Comparison of ENCODE assay signal across 9 cellular contexts in the genomic region with DNA sequence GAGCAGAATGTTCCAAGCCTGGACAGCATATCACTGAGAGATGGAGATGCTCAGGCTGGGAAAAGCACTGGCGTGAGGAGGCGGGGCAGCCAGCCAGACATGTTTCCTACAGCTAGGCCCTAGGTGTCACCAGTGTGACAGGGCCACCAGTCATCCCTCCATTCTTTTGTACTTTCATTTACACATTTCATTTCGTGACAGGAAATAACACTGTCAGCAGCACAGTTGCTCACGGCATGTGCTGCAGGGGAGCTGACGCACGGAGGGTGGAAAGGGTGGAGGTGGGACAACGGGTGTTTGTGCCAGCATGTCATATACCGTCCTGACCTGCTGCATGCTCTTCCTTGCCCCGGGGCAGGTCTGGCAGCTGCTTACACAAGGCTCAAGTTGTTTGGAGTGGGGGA. TPM values are rescaled to one million over a fixed set of nuclear protein-coding genes. Genes with fewer than 3 reads are reported as not detected.
DNase-seq lines count a peak whose midpoint lies in the region; ATAC-seq, FAIRE-seq and TF ChIP-seq lines count a peak whose summit lies in the region.
"Had no signal": no experiment of that assay in that cellular context is flagged by ENCODE, and none has a peak within 500 bp of the region (broad histone marks: within the 10 kb centered on the region; RNA-seq: fewer than 3 reads in every experiment).

No MANE protein-coding gene starts in this region.

- H3K9me3 ChIP-seq in small intestine (ENCODE audit: control insufficient read depth, low read depth), result no peaks in the 10 kb centered on the region
- no peaks in the 10 kb centered on the region for H3K9me3 ChIP-seq in MG63

- H3K27me3 Mint-ChIP-seq in activated naive CD8-positive, alpha-beta T cell treated with anti-CD3 and anti-CD28 coated beads, Interleukin-2, amount 50 U/mL, for 24 hours, result no peaks in the 10 kb centered on the region
- H3K27me3 Mint-ChIP-seq: brain had no signal

- peak overlapping the region; percentile 66 for H3K4me3 Mint-ChIP-seq in activated naive CD8-positive, alpha-beta T cell treated with anti-CD3 and anti-CD28 coated beads, Interleukin-2, amount 50 U/mL, for 24 hours
- H3K4me3 Mint-ChIP-seq: brain had no signal

- peaks cover 60% of the 10 kb centered on the region for H3K4me1 Mint-ChIP-seq in activated naive CD8-positive, alpha-beta T cell treated with anti-CD3 and anti-CD28 coated beads, Interleukin-2, amount 50 U/mL, for 24 hours

- H3K36me3 ChIP-seq in small intestine (ENCODE audit: control insufficient read depth in 2 of 2, insufficient read depth in 2 of 2, low read length in 2 of 2), result no peaks in the 10 kb centered on the region
- H3K36me3 ChIP-seq in MG63, result no peaks in the 10 kb centered on the region

- H3K27ac ChIP-seq in small intestine (ENCODE audit: low read depth in 1 of 2, low read length in 1 of 2), result peak overlapping the region; percentile 75 to 81

- no peak for TF ChIP-seq CTCF in D721Med (IDR thresholded peaks at IDR 0.05; ENCODE audit: insufficient read depth, missing control alignments)

- H3K36me3 Mint-ChIP-seq in activated naive CD8-positive, alpha-beta T cell treated with anti-CD3 and anti-CD28 coated beads, Interleukin-2, amount 50 U/mL, for 24 hours (ENCODE audit: low read depth), result peaks cover 7% of the 10 kb centered on the region
- H3K36me3 Mint-ChIP-seq: brain had no signal

- no peaks in the 10 kb centered on the region for H3K4me1 ChIP-seq in small intestine (ENCODE audit: control insufficient read depth in 2 of 2, insufficient read depth in 1 of 2, low read depth in 1 of 2, low read length in 1 of 2)

- DNase-seq in NCI-H1417 (lab: John Stamatoyannopoulos, UW) (peak in 2 of 3 experiments; percentile 67 to 82), NCI-H1417 treated with DMSO at 0.1 percent for 48 hours (lab: John Stamatoyannopoulos, UW) (no peak), T-helper 1 cell (peak; percentile 63 to 97 (median 77)), small intestine (peak; percentile 69), D721Med (ENCODE audit: insufficient read length, low spot score) (no peak), MG63 (no peak)
- DNase-seq in activated naive CD8-positive, alpha-beta T cell treated with anti-CD3 and anti-CD28 coated beads, Interleukin-2, amount 50 U/mL, for 24 hours, result peak; percentile 78

- H3K9me3 Mint-ChIP-seq in activated naive CD8-positive, alpha-beta T cell treated with anti-CD3 and anti-CD28 coated beads, Interleukin-2, amount 50 U/mL, for 24 hours, result peaks cover 6% of the 10 kb centered on the region

- FAIRE-seq in small intestine (lab: Jason Lieb, UNC), result no peak
- no peak for FAIRE-seq in D721Med (lab: Jason Lieb, UNC)

- peak; percentile 80 for ATAC-seq in HG03039 (IDR thresholded peaks at IDR 0.05; ENCODE audit: unreplicated experiment)
- ATAC-seq in activated naive CD8-positive, alpha-beta T cell treated with anti-CD3 and anti-CD28 coated beads, Interleukin-2, amount 50 U/mL, for 24 hours, result peak; percentile 95

- 45 to 55% (median 49%) methylated on average over 9 of the region's 9 CpGs for WGBS in small intestine, 3 donors

- peak overlapping the region; percentile 98 for H3K27ac Mint-ChIP-seq in activated naive CD8-positive, alpha-beta T cell treated with anti-CD3 and anti-CD28 coated beads, Interleukin-2, amount 50 U/mL, for 24 hours

- H3K27me3 ChIP-seq in small intestine (ENCODE audit: control insufficient read depth in 2 of 2, insufficient read depth in 2 of 2, low read length in 2 of 2) (no peaks in the 10 kb centered on the region), MG63 (no peaks in the 10 kb centered on the region)

- no peak overlapping the region for H3K4me3 ChIP-seq in small intestine (ENCODE audit: low read depth in 1 of 2, low read length in 2 of 2)
- no peak overlapping the region for H3K4me3 ChIP-seq in MG63

RNA-seq across cellular contexts. Expression of a gene that starts 14.8 kb away (rescaled TPM):
- 10 to 100 TPM; 29.5 to 42.6 (median 30.0) TPM for polyA plus RNA-seq in small intestine
- total RNA-seq in MG63 (2014; rRNA removed; shearing (Covaris generic); ENCODE audit: low replicate concordance), result 0.30 and 7.8 TPM in 2 replicates

Comparison
In these comparisons a context has a peak if more than half of its experiments do, and no peak if none do; other contexts are left out.
1. DNase-seq: peak in NCI-H1417 (2 of 3), T-helper 1 cell (5 of 5), activated naive CD8-positive, alpha-beta T cell treated with anti-CD3 and anti-CD28 coated beads, Interleukin-2, amount 50 U/mL, for 24 hours (single experiment) and small intestine (single experiment); none in NCI-H1417 treated with DMSO at 0.1 percent for 48 hours (single experiment), D721Med (single experiment) and MG63 (single experiment).